ENCODE assay signal across 1 cellular context in genomic region chr5:139787568-139788293, GRCh38.
TF ChIP-seq lines count a peak whose summit lies in the region.

No MANE protein-coding gene starts in this region.

TF ChIP-seq in HepG2, 621 proteins besides CTCF, POLR2A, EP300 and RAD21 (continued from another document and continues in another):
- TF ChIP-seq ZNF557 (CRISPR knock-in tag; IDR thresholded peaks at IDR 0.05), result no peak
- no peak for TF ChIP-seq BCLAF1 (IDR thresholded peaks at IDR 0.05)
- peak; percentile 35; the same call in 1 of the 2 replicates for TF ChIP-seq ZNF292 (CRISPR knock-in tag; IDR thresholded peaks at IDR 0.05; ENCODE audit: borderline replicate concordance, low read depth)
- 0 out of 2 replicates have a peak, but pooled peaks have one; percentile 29 for TF ChIP-seq NFKB2 (CRISPR knock-in tag; IDR thresholded peaks at IDR 0.05; ENCODE audit: borderline replicate concordance)
- TF ChIP-seq RNF2 (conservative IDR thresholded peaks at IDR 0.05; ENCODE audit: low read depth), result 0 out of 2 replicates have a peak, but pooled peaks have one; percentile 40
- TF ChIP-seq RNF219 (CRISPR knock-in tag; IDR thresholded peaks at IDR 0.05), result no peak
- no peak for TF ChIP-seq ZNF510 (CRISPR knock-in tag; IDR thresholded peaks at IDR 0.05; ENCODE audit: low read depth)
- no peak for TF ChIP-seq ZNF253 (CRISPR knock-in tag; IDR thresholded peaks at IDR 0.05; ENCODE audit: borderline replicate concordance)
- TF ChIP-seq GABPB1 (CRISPR knock-in tag; IDR thresholded peaks at IDR 0.05), result no peak
- TF ChIP-seq IKZF5 (CRISPR knock-in tag; IDR thresholded peaks at IDR 0.05), result no peak; the same call in 1 of the 2 replicates
- TF ChIP-seq ZNF280D (CRISPR knock-in tag; IDR thresholded peaks at IDR 0.05), result no peak
- no peak for TF ChIP-seq RFX5 (IDR thresholded peaks at IDR 0.05; ENCODE audit: low read depth, low read length)
- TF ChIP-seq KDM3A (CRISPR knock-in tag; IDR thresholded peaks at IDR 0.05; ENCODE audit: low read depth), result peak; percentile 54; the same call in 1 of the 2 replicates
- TF ChIP-seq ZNF616 (CRISPR knock-in tag; IDR thresholded peaks at IDR 0.05; ENCODE audit: low read depth), result no peak
- no peak for TF ChIP-seq FIP1L1 (IDR thresholded peaks at IDR 0.05; ENCODE audit: borderline replicate concordance, insufficient read depth, low read depth, low read length)
- no peak for TF ChIP-seq ZNF280B (CRISPR knock-in tag; IDR thresholded peaks at IDR 0.05; ENCODE audit: borderline replicate concordance)
- peak; percentile 87 for TF ChIP-seq ZNF501 (CRISPR knock-in tag; IDR thresholded peaks at IDR 0.05)
- TF ChIP-seq ZNF20 (CRISPR knock-in tag; IDR thresholded peaks at IDR 0.05), result no peak
- TF ChIP-seq ZNF496 (CRISPR knock-in tag; IDR thresholded peaks at IDR 0.05; ENCODE audit: insufficient replicate concordance), result no peak
- TF ChIP-seq DR1 (CRISPR knock-in tag; IDR thresholded peaks at IDR 0.05), result peak; percentile 41; the same call in 1 of the 2 replicates
- no peak for TF ChIP-seq HMG20A (CRISPR knock-in tag; IDR thresholded peaks at IDR 0.05; ENCODE audit: borderline replicate concordance)
- peak; percentile 27; the same call in 1 of the 2 replicates for TF ChIP-seq ZNF782 (CRISPR knock-in tag; IDR thresholded peaks at IDR 0.05; ENCODE audit: borderline replicate concordance)
- TF ChIP-seq STAT5B (CRISPR knock-in tag; IDR thresholded peaks at IDR 0.05), result no peak
- no peak for TF ChIP-seq ZNF724P (CRISPR knock-in tag; IDR thresholded peaks at IDR 0.05; ENCODE audit: borderline replicate concordance)
- no peak for TF ChIP-seq GTF3A (CRISPR knock-in tag; conservative IDR thresholded peaks at IDR 0.05)
- TF ChIP-seq ZNF44 (CRISPR knock-in tag; IDR thresholded peaks at IDR 0.05), result peak; percentile 62; the same call in 1 of the 2 replicates
- TF ChIP-seq ZNF260 (CRISPR knock-in tag; IDR thresholded peaks at IDR 0.05; ENCODE audit: borderline replicate concordance, low read depth), result no peak
- no peak for TF ChIP-seq PPARG (CRISPR knock-in tag; conservative IDR thresholded peaks at IDR 0.05)
- no peak for TF ChIP-seq TAF1 (CRISPR knock-in tag; IDR thresholded peaks at IDR 0.05)
- 0 out of 2 replicates have a peak, but pooled peaks have one; percentile 80 for TF ChIP-seq NFIB (CRISPR knock-in tag; IDR thresholded peaks at IDR 0.05; ENCODE audit: borderline replicate concordance)
- TF ChIP-seq MLLT10 (CRISPR knock-in tag; IDR thresholded peaks at IDR 0.05), result no peak
- TF ChIP-seq DRAP1 (CRISPR knock-in tag; IDR thresholded peaks at IDR 0.05), result no peak
- TF ChIP-seq CEBPG (CRISPR knock-in tag; IDR thresholded peaks at IDR 0.05), result no peak
- TF ChIP-seq ZNF546 (CRISPR knock-in tag; conservative IDR thresholded peaks at IDR 0.05), result no peak
- TF ChIP-seq ZGPAT (CRISPR knock-in tag; IDR thresholded peaks at IDR 0.05), result 0 out of 2 replicates have a peak, but pooled peaks have one; percentile 32
- TF ChIP-seq HNF1A (IDR thresholded peaks at IDR 0.05; ENCODE audit: low read depth), result no peak
- no peak for TF ChIP-seq HNF1A (CRISPR knock-in tag; IDR thresholded peaks at IDR 0.05; ENCODE audit: borderline replicate concordance)
- no peak for TF ChIP-seq ATF6 (CRISPR knock-in tag; conservative IDR thresholded peaks at IDR 0.05)
- TF ChIP-seq ZNF33B (CRISPR knock-in tag; IDR thresholded peaks at IDR 0.05), result no peak
- TF ChIP-seq AGO1 (IDR thresholded peaks at IDR 0.05; ENCODE audit: low read depth, low read length, poor library complexity, severe bottlenecking), result no peak
- TF ChIP-seq KLF15 (CRISPR knock-in tag; IDR thresholded peaks at IDR 0.05; ENCODE audit: borderline replicate concordance), result no peak
- no peak for TF ChIP-seq GATA4 (IDR thresholded peaks at IDR 0.05; ENCODE audit: borderline replicate concordance, low read depth)
- no peak for TF ChIP-seq FOXA1 (IDR thresholded peaks at IDR 0.05)
- TF ChIP-seq FOXA1 (CRISPR knock-in tag; IDR thresholded peaks at IDR 0.05), result no peak
- TF ChIP-seq FOXM1 (CRISPR knock-in tag; IDR thresholded peaks at IDR 0.05), result no peak
- peak; percentile 44; the same call in 1 of the 2 replicates for TF ChIP-seq MAZ (IDR thresholded peaks at IDR 0.05; ENCODE audit: borderline replicate concordance, low read depth, low read length)
- TF ChIP-seq MAZ (CRISPR knock-in tag; IDR thresholded peaks at IDR 0.05; ENCODE audit: low read depth), result peak; percentile 24; the same call in 1 of the 2 replicates
